ENCODE assay signal across 10 cellular contexts in the genomic region with DNA sequence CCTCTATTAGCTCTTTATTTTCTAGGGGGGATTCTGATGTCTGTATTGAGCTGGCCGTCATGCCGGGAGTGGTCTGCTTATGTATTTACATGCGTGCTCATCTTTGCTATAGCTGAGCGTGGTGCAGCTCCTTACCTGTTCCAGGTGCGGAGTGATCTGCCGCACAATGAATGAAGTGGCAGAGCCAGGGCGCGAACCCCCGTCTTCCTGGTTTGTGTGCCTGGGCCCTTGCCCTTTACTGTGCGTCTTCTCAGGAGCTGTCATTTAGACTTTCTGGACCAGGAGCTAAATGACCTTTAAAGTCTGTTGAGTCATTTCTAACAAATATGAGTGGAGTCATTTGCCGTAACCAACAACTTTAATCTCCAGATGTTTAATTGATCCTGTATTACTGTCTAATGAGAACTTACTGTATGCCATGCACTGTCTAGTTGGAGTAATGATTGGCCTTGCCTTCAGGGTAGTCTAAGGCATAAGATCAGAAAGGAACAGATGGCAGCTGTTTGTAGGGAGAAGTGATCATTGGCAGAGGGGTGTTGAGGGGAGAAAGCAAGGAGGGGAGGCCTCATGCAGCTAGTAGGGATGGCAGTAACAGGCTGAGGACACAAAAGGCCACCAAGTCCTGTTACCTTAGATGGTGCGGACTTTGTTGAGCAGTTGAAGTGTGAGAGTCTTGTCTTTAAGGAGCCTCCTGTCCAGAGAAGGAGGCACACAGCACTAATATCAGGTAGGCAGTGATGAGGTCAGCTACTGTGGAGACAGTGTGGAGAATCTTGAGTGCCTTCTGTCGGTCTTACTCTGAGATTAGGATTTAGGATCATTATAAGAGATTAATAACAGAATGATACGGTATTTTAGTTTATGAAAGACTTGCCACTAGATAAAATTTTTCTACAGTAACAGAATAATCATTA. TPM values are rescaled to one million over a fixed set of nuclear protein-coding genes. Genes with fewer than 3 reads are reported as not detected.
DNase-seq lines count a peak whose midpoint lies in the region; ATAC-seq and TF ChIP-seq lines count a peak whose summit lies in the region.
"Had no signal": no experiment of that assay in that cellular context is flagged by ENCODE, and none has a peak within 500 bp of the region (broad histone marks: within the 10 kb centered on the region; RNA-seq: fewer than 3 reads in every experiment).

No MANE protein-coding gene starts in this region.

- no peaks in the 10 kb centered on the region for H3K27me3 Mint-ChIP-seq in activated T-helper 2 cell treated with anti-CD3 and anti-CD28 coated beads, Interferon-gamma antibody, Interleukin-2, Interleukin-4, amounts not matched to agents 10 μg/mL and 5 μg/mL and 100 μg/mL, durations not matched to agents 14 hours and 24 hours and 36 hours (ENCODE audit: low read depth)
- no peaks in the 10 kb centered on the region for H3K27me3 Mint-ChIP-seq in naive B cell

- no peaks in the 10 kb centered on the region for H3K9me3 ChIP-seq in BLaER1 treated with 17β-estradiol and CSF1 and Interleukin-3, amounts not matched to agents 10 nM and 100 nM (replicated peaks in 1 of 11)
- H3K9me3 ChIP-seq in GM23248 (ENCODE audit: low read depth), result no peaks in the 10 kb centered on the region
- H3K9me3 ChIP-seq in MG63, result no peaks in the 10 kb centered on the region
- H3K9me3 ChIP-seq in testis, result no peaks in the 10 kb centered on the region
- H3K9me3 ChIP-seq: upper lobe of left lung had no signal

- peaks cover 99% of the 10 kb centered on the region for H3K79me2 ChIP-seq in GM23248 (ENCODE audit: insufficient read depth)

- DNase-seq in GM23248 (peak; percentile 33), naive B cell (no peak), MG63 (no peak), testis (no peak)
- no peak for DNase-seq in activated T-helper 2 cell treated with anti-CD3 and anti-CD28 coated beads, Interferon-gamma antibody, Interleukin-2, Interleukin-4, amounts not matched to agents 10 μg/mL and 5 μg/mL and 100 μg/mL, durations not matched to agents 14 hours and 24 hours and 36 hours (ENCODE audit: low spot score)
- DNase-seq: aorta had no signal

- H3F3A ChIP-seq in GM23248 (ENCODE audit: insufficient read depth), result peaks cover 15% of the 10 kb centered on the region; the same call in 1 of the 2 replicates

- peaks cover 65 to 100% (median 99%) of the 10 kb centered on the region in 11 experiments for H4K20me1 ChIP-seq in BLaER1 treated with 17β-estradiol and CSF1 and Interleukin-3, amounts not matched to agents 10 nM and 100 nM
- peaks cover 6% of the 10 kb centered on the region; the same call in 1 of the 2 replicates for H4K20me1 ChIP-seq in GM23248 (ENCODE audit: insufficient read depth)

- no peaks in the 10 kb centered on the region for H3K9me3 Mint-ChIP-seq in activated T-helper 2 cell treated with anti-CD3 and anti-CD28 coated beads, Interferon-gamma antibody, Interleukin-2, Interleukin-4, amounts not matched to agents 10 μg/mL and 5 μg/mL and 100 μg/mL, durations not matched to agents 14 hours and 24 hours and 36 hours
- H3K9me3 Mint-ChIP-seq in naive B cell, result no peaks in the 10 kb centered on the region

- peak overlapping the region; percentile 30 for H3K27ac Mint-ChIP-seq in activated T-helper 2 cell treated with anti-CD3 and anti-CD28 coated beads, Interferon-gamma antibody, Interleukin-2, Interleukin-4, amounts not matched to agents 10 μg/mL and 5 μg/mL and 100 μg/mL, durations not matched to agents 14 hours and 24 hours and 36 hours
- H3K27ac Mint-ChIP-seq in naive B cell, result peak overlapping the region in 4 of 6 donors; percentile 63 to 82 (median 69)

- no peak overlapping the region for H3K4me3 Mint-ChIP-seq in activated T-helper 2 cell treated with anti-CD3 and anti-CD28 coated beads, Interferon-gamma antibody, Interleukin-2, Interleukin-4, amounts not matched to agents 10 μg/mL and 5 μg/mL and 100 μg/mL, durations not matched to agents 14 hours and 24 hours and 36 hours (ENCODE audit: low read depth)
- peak overlapping the region in 3 of 8 donors; percentile 23 to 31 (median 25) for H3K4me3 Mint-ChIP-seq in naive B cell

- TF ChIP-seq POLR2A in testis (IDR thresholded peaks at IDR 0.05), result no peak

- no peak overlapping the region for H3K4me3 ChIP-seq in BLaER1 treated with 17β-estradiol and CSF1 and Interleukin-3, amounts not matched to agents 10 nM and 100 nM
- H3K4me3 ChIP-seq in GM23248, result no peak overlapping the region
- H3K4me3 ChIP-seq in MG63, result no peak overlapping the region
- no peak overlapping the region for H3K4me3 ChIP-seq in testis
- H3K4me3 ChIP-seq: upper lobe of left lung had no signal

- in situ Hi-C loops in GM23248 (cut with MboI), result loop anchor here (10.0 kb wide), 1 partner anchor 211 kb away; no protein-coding TSS in a partner anchor

- peaks cover 3 to 54% (median 31%) of the 10 kb centered on the region in 11 experiments; a peak in 20 of 22 replicates for H3K36me3 ChIP-seq in BLaER1 treated with 17β-estradiol and CSF1 and Interleukin-3, amounts not matched to agents 10 nM and 100 nM
- no peaks in the 10 kb centered on the region; the same call in 1 of the 2 replicates for H3K36me3 ChIP-seq in GM23248 (ENCODE audit: low read depth)
- peaks cover 16% of the 10 kb centered on the region for H3K36me3 ChIP-seq in MG63
- no peaks in the 10 kb centered on the region for H3K36me3 ChIP-seq in testis (ENCODE audit: low read depth, missing control alignments)

- intact Hi-C loops in activated T-helper 2 cell treated with anti-CD3 and anti-CD28 coated beads, Interferon-gamma antibody, Interleukin-2, Interleukin-4, amounts not matched to agents 10 μg/mL and 5 μg/mL and 100 μg/mL, durations not matched to agents 14 hours and 24 hours and 36 hours (cut with micrococcal nuclease), result loop anchor here (1.0 kb wide), 2 partner anchors 199 to 217 kb away; no protein-coding TSS in a partner anchor
- intact Hi-C loops in testis (cut with DNase I; ENCODE audit: low total_unique reads), result no loop called here

- H3K9ac ChIP-seq in BLaER1 treated with 17β-estradiol and CSF1 and Interleukin-3, amounts not matched to agents 10 nM and 100 nM, result peak overlapping the region in 4 of 11 experiments; percentile 0 to 33 (median 14); a peak in 3 of 22 replicates
- H3K9ac ChIP-seq in GM23248, result peak overlapping the region; percentile 20; the same call in 1 of the 2 replicates

- H3K4me1 ChIP-seq in BLaER1 treated with 17β-estradiol and CSF1 and Interleukin-3, amounts not matched to agents 10 nM and 100 nM, result peaks cover 72 to 89% (median 79%) of the 10 kb centered on the region in 10 experiments
- peaks cover 25% of the 10 kb centered on the region for H3K4me1 ChIP-seq in GM23248 (ENCODE audit: insufficient read depth)
- peaks cover 32% of the 10 kb centered on the region for H3K4me1 ChIP-seq in testis

- H3K36me3 Mint-ChIP-seq in activated T-helper 2 cell treated with anti-CD3 and anti-CD28 coated beads, Interferon-gamma antibody, Interleukin-2, Interleukin-4, amounts not matched to agents 10 μg/mL and 5 μg/mL and 100 μg/mL, durations not matched to agents 14 hours and 24 hours and 36 hours (ENCODE audit: low read depth), result peaks cover 41% of the 10 kb centered on the region
- no peaks in the 10 kb centered on the region for H3K36me3 Mint-ChIP-seq in naive B cell

- 86 to 91% methylated on average over 14 of the region's 14 CpGs for WGBS in GM23248 (ENCODE audit: low coverage in 1 of 2, low lambda C conversion rate in 2 of 2, missing lambda C conversion rate in 2 of 2), 2 experiments
- WGBS in testis, 2 donors, result 89 to 91% methylated on average over 12 to 14 of the region's 14 CpGs

- TF ChIP-seq CTCF in testis (IDR thresholded peaks at IDR 0.05), result no peak

- no peak overlapping the region for H2AFZ ChIP-seq in GM23248

- no peaks in the 10 kb centered on the region for H3K9me2 ChIP-seq in GM23248 (ENCODE audit: insufficient read depth)

- ATAC-seq in naive B cell (ENCODE audit: low read depth in 2 of 2) (no peak), GM21825 (IDR thresholded peaks at IDR 0.05; ENCODE audit: unreplicated experiment) (no peak), HG03378 (IDR thresholded peaks at IDR 0.05; ENCODE audit: unreplicated experiment) (no peak)

- 0 out of 22 replicates have a peak overlapping the region, but pooled peaks of 1 of the 11 experiments have one; percentile 56 for H3K27ac ChIP-seq in BLaER1 treated with 17β-estradiol and CSF1 and Interleukin-3, amounts not matched to agents 10 nM and 100 nM
- H3K27ac ChIP-seq in GM23248 (no peak overlapping the region), testis (no peak overlapping the region)

- H3K27me3 ChIP-seq in BLaER1 treated with 17β-estradiol and CSF1 and Interleukin-3, amounts not matched to agents 10 nM and 100 nM, result no peaks in the 10 kb centered on the region
- no peaks in the 10 kb centered on the region for H3K27me3 ChIP-seq in GM23248 (replicated peaks; ENCODE audit: insufficient read depth)
- no peaks in the 10 kb centered on the region for H3K27me3 ChIP-seq in MG63
- no peaks in the 10 kb centered on the region for H3K27me3 ChIP-seq in testis
- H3K27me3 ChIP-seq: upper lobe of left lung had no signal

- peaks cover 56% of the 10 kb centered on the region for H3K4me1 Mint-ChIP-seq in activated T-helper 2 cell treated with anti-CD3 and anti-CD28 coated beads, Interferon-gamma antibody, Interleukin-2, Interleukin-4, amounts not matched to agents 10 μg/mL and 5 μg/mL and 100 μg/mL, durations not matched to agents 14 hours and 24 hours and 36 hours (ENCODE audit: low read depth)
- peaks cover 55 to 79% (median 74%) of the 10 kb centered on the region in 3 donors for H3K4me1 Mint-ChIP-seq in naive B cell

- peak overlapping the region; percentile 65 to 83 (median 76) for H3K4me2 ChIP-seq in BLaER1 treated with 17β-estradiol and CSF1 and Interleukin-3, amounts not matched to agents 10 nM and 100 nM
- H3K4me2 ChIP-seq in GM23248 (ENCODE audit: unreplicated experiment), result peak overlapping the region; percentile 36

RNA-seq across cellular contexts. Expression of gene USP10, which starts 53.9 kb away (rescaled TPM):
- total RNA-seq in GM23248 (2014; rRNA removed; shearing (Covaris generic)), result 48.3 and 51.3 TPM in 2 replicates
- polyA plus RNA-seq in GM23248 (2016; fragmentation: Nextera tagmentation; extraction: Ambion mirVana) (72.4 and 74.0 TPM in 2 replicates), naive B cell (ENCODE audit: low read depth in 6 of 6) (100 to 1,000 TPM in 1 of 6 donors, 10 to 100 TPM in 5; 69.4 to 103 (median 96.4) TPM), testis (ENCODE audit: insufficient read depth, low read depth, low replicate concordance) (53.6 TPM)
- total RNA-seq in activated T-helper 2 cell treated with anti-CD3 and anti-CD28 coated beads, Interferon-gamma antibody, Interleukin-2, Interleukin-4, amounts not matched to agents 10 μg/mL and 5 μg/mL and 100 μg/mL, durations not matched to agents 14 hours and 24 hours and 36 hours, result 151 and 170 TPM in 2 replicates
- 29.8 and 33.5 TPM in 2 replicates for total RNA-seq in MG63 (2014; rRNA removed; shearing (Covaris generic); ENCODE audit: low replicate concordance)
- 100 to 1,000 TPM; 101 to 108 TPM for total RNA-seq in testis
